Comparison of ENCODE assay signal across 9 cellular contexts in genomic region chr10:124152139-124152780, GRCh38. TPM values are rescaled to one million over a fixed set of nuclear protein-coding genes. Genes with fewer than 3 reads are reported as not detected.
DNase-seq lines count a peak whose midpoint lies in the region; ATAC-seq, FAIRE-seq and TF ChIP-seq lines count a peak whose summit lies in the region.
"Had no signal": no experiment of that assay in that cellular context is flagged by ENCODE, and none has a peak within 500 bp of the region (broad histone marks: within the 10 kb centered on the region; RNA-seq: fewer than 3 reads in every experiment).

No MANE protein-coding gene starts in this region.

- DNase-seq in activated CD4-positive, alpha-beta T cell treated with anti-CD3 and anti-CD28 coated beads for 36 hours: peak; percentile 14
- DNase-seq in activated CD4-positive, alpha-beta T cell treated with anti-CD3 and anti-CD28 coated beads for 48 hours: no peak
- peak; percentile 92 for DNase-seq in MCF 10A (ENCODE audit: unreplicated experiment)
- peak; percentile 69 to 85 for DNase-seq in left lung
- peak; percentile 92 for DNase-seq in urothelium cell line (ENCODE audit: low spot score)
- DNase-seq in activated CD8-positive, alpha-beta memory T cell treated with anti-CD3 and anti-CD28 coated beads, Interleukin-2, amount 50 U/mL, for 4 hours: no peak
- no peak for DNase-seq in activated T-cell treated with anti-CD3 and anti-CD28 coated beads, Interleukin-2, amount 50 U/mL, for 1 hour

- intact Hi-C loops in activated CD4-positive, alpha-beta T cell treated with anti-CD3 and anti-CD28 coated beads for 36 hours (cut with DNase I, micrococcal nuclease): loop anchor here in 1 of 2 experiments (2.0 to 5.0 kb wide), 2 partner anchors 29 to 155 kb away; no protein-coding TSS in a partner anchor
- intact Hi-C loops in MCF 10A (cut with micrococcal nuclease): loop anchor here (1.0 to 5.0 kb wide), 4 partner anchors 59 to 225 kb away; partner anchors contain the start of gene CHST15
- intact Hi-C loops in left lung (cut with DNase I): no loop called here

- no TSS peak for BruUV-seq in MCF 10A (replicated peaks; lab: Mats Ljungman, UMichigan)

- no peaks in the 10 kb centered on the region for H3K9me3 ChIP-seq in left lung

- H3K27me3 ChIP-seq in left lung: no peaks in the 10 kb centered on the region

- no peak overlapping the region for H3K27ac Mint-ChIP-seq in activated CD4-positive, alpha-beta T cell treated with anti-CD3 and anti-CD28 coated beads for 36 hours
- no peak overlapping the region for H3K27ac Mint-ChIP-seq in MCF 10A (ENCODE audit: low read depth, unreplicated experiment)

- POLR2A ChIA-PET in activated CD4-positive, alpha-beta T cell treated with anti-CD3 and anti-CD28 coated beads for 36 hours (lab: Charles Lee): no interaction called here
- POLR2A ChIA-PET in MCF 10A (lab: Yijun Ruan, JAX): interaction anchor here (0.6 to 2.4 kb wide), 13 partner anchors 10 to 266 kb away, joined by 3 to 31 read pairs (median 4); partner anchors contain the start of gene CHST15

- ATAC-seq in activated CD4-positive, alpha-beta T cell treated with anti-CD3 and anti-CD28 coated beads for 36 hours: no peak
- ATAC-seq in left lung (peak; percentile 85), GM19023 (IDR thresholded peaks at IDR 0.05; ENCODE audit: unreplicated experiment) (no peak)

- peaks cover 25 to 48% of the 10 kb centered on the region in 2 donors for H3K4me1 ChIP-seq in left lung

- FAIRE-seq in urothelium cell line (lab: Jason Lieb, UNC): no peak

- peak overlapping the region; percentile 0 for H3K4me3 Mint-ChIP-seq in activated CD4-positive, alpha-beta T cell treated with anti-CD3 and anti-CD28 coated beads for 36 hours
- no peak overlapping the region for H3K4me3 Mint-ChIP-seq in MCF 10A (ENCODE audit: unreplicated experiment)

- H3K36me3 ChIP-seq in left lung: no peaks in the 10 kb centered on the region

- peaks cover 11% of the 10 kb centered on the region for H3K27me3 Mint-ChIP-seq in activated CD4-positive, alpha-beta T cell treated with anti-CD3 and anti-CD28 coated beads for 36 hours
- no peaks in the 10 kb centered on the region for H3K27me3 Mint-ChIP-seq in MCF 10A (ENCODE audit: insufficient read depth, unreplicated experiment)

- H3K4me3 ChIP-seq in left lung: no peak overlapping the region

- no peaks in the 10 kb centered on the region for H3K9me3 Mint-ChIP-seq in activated CD4-positive, alpha-beta T cell treated with anti-CD3 and anti-CD28 coated beads for 36 hours (ENCODE audit: low read depth)
- H3K9me3 Mint-ChIP-seq in MCF 10A (ENCODE audit: unreplicated experiment): no peaks in the 10 kb centered on the region
- H3K9me3 Mint-ChIP-seq: CD4-positive, CD25-positive, alpha-beta regulatory T cell had no signal

- H3K36me3 Mint-ChIP-seq in activated CD4-positive, alpha-beta T cell treated with anti-CD3 and anti-CD28 coated beads for 36 hours (ENCODE audit: low read depth): no peaks in the 10 kb centered on the region
- no peaks in the 10 kb centered on the region for H3K36me3 Mint-ChIP-seq in MCF 10A (ENCODE audit: insufficient read depth, unreplicated experiment)
- H3K36me3 Mint-ChIP-seq: CD4-positive, CD25-positive, alpha-beta regulatory T cell had no signal

- no peaks in the 10 kb centered on the region for H3K4me1 Mint-ChIP-seq in activated CD4-positive, alpha-beta T cell treated with anti-CD3 and anti-CD28 coated beads for 36 hours
- peaks cover 11% of the 10 kb centered on the region for H3K4me1 Mint-ChIP-seq in MCF 10A (ENCODE audit: insufficient read depth, unreplicated experiment)

- CTCF ChIA-PET in activated CD4-positive, alpha-beta T cell treated with anti-CD3 and anti-CD28 coated beads for 36 hours (lab: Charles Lee): no interaction called here
- CTCF ChIA-PET in MCF 10A (lab: Yijun Ruan, JAX): interaction anchor here (0.6 to 1.6 kb wide), 6 partner anchors 29 to 458 kb away, joined by 3 to 6 read pairs (median 5); no protein-coding TSS in a partner anchor

- peak overlapping the region; percentile 5 to 84 for H3K27ac ChIP-seq in left lung

- TF ChIP-seq CTCF in MCF 10A (IDR thresholded peaks at IDR 0.05; ENCODE audit: unreplicated experiment) (no peak), left lung (IDR thresholded peaks at IDR 0.05) (no peak)

RNA-seq across cellular contexts. Expression of gene CHST15, which starts 58.9 kb away (rescaled TPM):
- under 1 TPM; 0.40 to 0.43 TPM for total RNA-seq in activated CD4-positive, alpha-beta T cell treated with anti-CD3 and anti-CD28 coated beads for 36 hours
- total RNA-seq in MCF 10A (2022): 32.8 and 38.8 TPM in 2 replicates
- total RNA-seq in left lung: 10 to 100 TPM; 30.3 to 53.3 TPM

Comparison
In these comparisons a context has a peak if more than half of its experiments do, and no peak if none do; other contexts are left out.
1. DNase-seq: peak in activated CD4-positive, alpha-beta T cell treated with anti-CD3 and anti-CD28 coated beads for 36 hours (single experiment), MCF 10A (single experiment), left lung (2 of 2) and urothelium cell line (single experiment); none in activated CD4-positive, alpha-beta T cell treated with anti-CD3 and anti-CD28 coated beads for 48 hours (single experiment), activated CD8-positive, alpha-beta memory T cell treated with anti-CD3 and anti-CD28 coated beads, Interleukin-2, amount 50 U/mL, for 4 hours (single experiment) and activated T-cell treated with anti-CD3 and anti-CD28 coated beads, Interleukin-2, amount 50 U/mL, for 1 hour (single experiment).
2. RNA of gene CHST15, which starts 58.9 kb away (total RNA-seq): 30.3 to 53.3 TPM in left lung and 32.8 to 38.8 TPM in MCF 10A; 0.40 to 0.43 TPM in activated CD4-positive, alpha-beta T cell treated with anti-CD3 and anti-CD28 coated beads for 36 hours; every median in the first group is over 10 times any median in the second.